ENCODE assay signal across 8 cellular contexts in genomic region chr5:124743534-124744169, GRCh38.
DNase-seq lines count a peak whose midpoint lies in the region; ATAC-seq, FAIRE-seq and TF ChIP-seq lines count a peak whose summit lies in the region.

No MANE protein-coding gene starts in this region.

- H3K27me3 Mint-ChIP-seq in memory B cell: peaks cover 2% of the 10 kb centered on the region

- POLR2A ChIA-PET in AG04449 (lab: Yijun Ruan, JAX): no interaction called here

- CTCF ChIA-PET in AG04449 (lab: Yijun Ruan, JAX): no interaction called here

- TF ChIP-seq CTCF in AG04449 (IDR thresholded peaks at IDR 0.05; ENCODE audit: insufficient read depth, low read length, missing control alignments): no peak

- no peaks in the 10 kb centered on the region for H3K9me3 Mint-ChIP-seq in memory B cell

- no peak overlapping the region for H3K27ac Mint-ChIP-seq in memory B cell

- H3K36me3 Mint-ChIP-seq in memory B cell: peaks cover 2% of the 10 kb centered on the region

- ATAC-seq in HG03432 (IDR thresholded peaks at IDR 0.05; ENCODE audit: unreplicated experiment) (peak; percentile 18), memory B cell (ENCODE audit: low read depth) (peak; percentile 7), HG02763 (IDR thresholded peaks at IDR 0.05; ENCODE audit: unreplicated experiment) (no peak)

- H3K4me3 ChIP-seq in AG04449 (ENCODE audit: low read depth, low read length): peak overlapping the region; percentile 60

- H3K4me3 Mint-ChIP-seq in memory B cell: no peak overlapping the region

- H3K4me1 Mint-ChIP-seq in memory B cell: peaks cover 26% of the 10 kb centered on the region

- peak overlapping the region; percentile 83 for H3K27ac ChIP-seq in caudate nucleus (ENCODE audit: low read depth, low read length)

- no peak for FAIRE-seq in GM19239 (lab: Jason Lieb, UNC)

- DNase-seq in AG04449 (ENCODE audit: low read depth, low spot score) (no peak), caudate nucleus (lab: John Stamatoyannopoulos, UW) (peak in 3 of 61 donors; percentile 20 to 51 (median 43)), memory B cell (ENCODE audit: low spot score in 2 of 2) (no peak), OCI-M1 (lab: John Stamatoyannopoulos, UW) (no peak), GM19239 (ENCODE audit: insufficient read length, low spot score) (no peak)
- DNase-seq in activated effector memory CD4-positive, alpha-beta T cell treated with Interleukin-2 at 50 U/mL for 16 hours: no peak
